In genomic region chr1:233075045-233075444, GRCh38 we compare ENCODE assay signal across 15 cellular contexts.
A peak's percentile ranks its signal among the peaks of the same experiment; 100 is the strongest.
DNase-seq lines count a peak whose midpoint lies in the region; ATAC-seq and TF ChIP-seq lines count a peak whose summit lies in the region.
"Had no signal": no experiment of that assay in that cellular context is flagged by ENCODE, and none has a peak within 500 bp of the region (broad histone marks: within the 10 kb centered on the region; RNA-seq: fewer than 3 reads in every experiment).

No MANE protein-coding gene starts in this region.

- DNase-seq in AG09319 (ENCODE audit: extremely low read depth, low read depth) (peak; percentile 38), HT-29 (ENCODE audit: low spot score) (peak; percentile 7), choroid plexus epithelial cell (ENCODE audit: low read depth) (peak; percentile 28), kidney tubule cell (ENCODE audit: low spot score) (peak; percentile 93), WERI-Rb-1 (no peak)
- DNase-seq: mucosa of descending colon; NCI-H1417 treated with DMSO at 0.1 percent for 48 hours; SHP77 treated with DMSO at 0.1 percent for 48 hours; stimulated activated CD4-positive, alpha-beta T cell treated with anti-CD3 and anti-CD28 coated beads, Interleukin-2, amount 100 ng/mL, for 24 hours had no signal

- H3K27ac ChIP-seq in WERI-Rb-1, result no peak overlapping the region
- H3K27ac ChIP-seq: C4-2B, prostate gland had no signal

- H3K4me1 Mint-ChIP-seq in activated T-helper 17 cell treated with anti-CD3 and anti-CD28 coated beads, Interleukin-2, amount 50 U/mL, for 72 hours, result no peaks in the 10 kb centered on the region
- H3K4me1 Mint-ChIP-seq: IgD-negative memory B cell had no signal

- H3K4me3 ChIP-seq in choroid plexus epithelial cell (ENCODE audit: low read depth, low read length), result no peak overlapping the region
- no peak overlapping the region for H3K4me3 ChIP-seq in WERI-Rb-1 (ENCODE audit: low read depth, low read length)
- H3K4me3 ChIP-seq: mucosa of descending colon, prostate gland had no signal

- no peak for ATAC-seq in GM18858 (IDR thresholded peaks at IDR 0.05; ENCODE audit: unreplicated experiment)
- no peak for ATAC-seq in HG03039 (IDR thresholded peaks at IDR 0.05; ENCODE audit: unreplicated experiment)
- ATAC-seq in activated T-helper 17 cell treated with anti-CD3 and anti-CD28 coated beads, Interleukin-2, amount 50 U/mL, for 72 hours (replicated peaks), result no peak
- ATAC-seq: mucosa of descending colon had no signal

- peaks cover 10% of the 10 kb centered on the region for H3K36me3 Mint-ChIP-seq in activated T-helper 17 cell treated with anti-CD3 and anti-CD28 coated beads, Interleukin-2, amount 50 U/mL, for 72 hours (ENCODE audit: low read depth)

- H3K27me3 ChIP-seq in WERI-Rb-1 (ENCODE audit: insufficient read depth, low read depth, severe bottlenecking), result no peaks in the 10 kb centered on the region

- TF ChIP-seq CTCF in AG09319 (IDR thresholded peaks at IDR 0.05; ENCODE audit: low read depth, low read length) (no peak), choroid plexus epithelial cell (conservative IDR thresholded peaks at IDR 0.05; ENCODE audit: low read depth, low read length) (no peak), WERI-Rb-1 (IDR thresholded peaks at IDR 0.05; ENCODE audit: low read depth, low read length) (no peak)

- peaks cover 4% of the 10 kb centered on the region for H3K9me3 ChIP-seq in WERI-Rb-1 (ENCODE audit: severe bottlenecking)
- H3K9me3 ChIP-seq: mucosa of descending colon, prostate gland had no signal

- no peak overlapping the region for H3K4me3 Mint-ChIP-seq in activated T-helper 17 cell treated with anti-CD3 and anti-CD28 coated beads, Interleukin-2, amount 50 U/mL, for 72 hours
- H3K4me3 Mint-ChIP-seq: IgD-negative memory B cell had no signal

- H3K9me3 Mint-ChIP-seq in activated T-helper 17 cell treated with anti-CD3 and anti-CD28 coated beads, Interleukin-2, amount 50 U/mL, for 72 hours, result no peaks in the 10 kb centered on the region

- H3K36me3 ChIP-seq in WERI-Rb-1, result no peaks in the 10 kb centered on the region
- H3K36me3 ChIP-seq: prostate gland had no signal

- H3K27ac Mint-ChIP-seq in activated T-helper 17 cell treated with anti-CD3 and anti-CD28 coated beads, Interleukin-2, amount 50 U/mL, for 72 hours, result no peak overlapping the region
- H3K27ac Mint-ChIP-seq: IgD-negative memory B cell had no signal

- no peaks in the 10 kb centered on the region for H3K27me3 Mint-ChIP-seq in activated T-helper 17 cell treated with anti-CD3 and anti-CD28 coated beads, Interleukin-2, amount 50 U/mL, for 72 hours
- H3K27me3 Mint-ChIP-seq: IgD-negative memory B cell had no signal
